Comparison of ENCODE assay signal across 8 cellular contexts in genomic region chr11:128726464-128727139, GRCh38. TPM values are rescaled to one million over a fixed set of nuclear protein-coding genes. Genes with fewer than 3 reads are reported as not detected.
A peak's percentile ranks its signal among the peaks of the same experiment; 100 is the strongest.
DNase-seq lines count a peak whose midpoint lies in the region; ATAC-seq, FAIRE-seq and TF ChIP-seq lines count a peak whose summit lies in the region.

No MANE protein-coding gene starts in this region.

- no peak for FAIRE-seq in kidney (lab: Jason Lieb, UNC)

- H2BK20ac ChIP-seq in H9 (ENCODE audit: low read depth, low read length, poor library complexity, severe bottlenecking) = no peak overlapping the region

- peaks cover 33% of the 10 kb centered on the region for H3K4me1 ChIP-seq in Karpas-422 (ENCODE audit: low read length)
- peaks cover 9% of the 10 kb centered on the region; the same call in 1 of the 2 replicates for H3K4me1 ChIP-seq in H9 (ENCODE audit: insufficient read depth, low read length)
- peaks cover 10 to 27% of the 10 kb centered on the region in 2 donors for H3K4me1 ChIP-seq in kidney (ENCODE audit: control insufficient read depth in 1 of 2, insufficient read depth in 1 of 2, low read depth in 1 of 2, low read length in 2 of 2)

- H3K36me3 ChIP-seq in Karpas-422 (ENCODE audit: insufficient read depth, low read length) (no peaks in the 10 kb centered on the region), kidney (ENCODE audit: control insufficient read depth in 1 of 2, insufficient read depth in 2 of 2, low read length in 2 of 2) (no peaks in the 10 kb centered on the region)

- no peaks in the 10 kb centered on the region for H3K23me2 ChIP-seq in H9 (ENCODE audit: insufficient read length, low read depth, low read length, poor library complexity, severe bottlenecking)

- H3K27ac ChIP-seq in Karpas-422 (ENCODE audit: low read length) (peak overlapping the region; percentile 63; the same call in 1 of the 2 replicates), H9 (ENCODE audit: insufficient read length, low read depth, low read length) (no peak overlapping the region), kidney (ENCODE audit: low read depth in 2 of 2, low read length in 2 of 2) (no peak overlapping the region)

- H3K79me2 ChIP-seq in Karpas-422 (ENCODE audit: low read length) = no peaks in the 10 kb centered on the region
- H3K79me2 ChIP-seq in H9 (ENCODE audit: insufficient read depth, low read length) = no peaks in the 10 kb centered on the region

- TF ChIP-seq CTCF in H9 (conservative IDR thresholded peaks at IDR 0.05) = no peak
- no peak for TF ChIP-seq CTCF in kidney (IDR thresholded peaks at IDR 0.05; ENCODE audit: borderline replicate concordance, extremely low read depth, insufficient read depth)

- peak overlapping the region; percentile 64 for H3K4me3 Mint-ChIP-seq in stimulated activated effector memory CD8-positive, alpha-beta T cell treated with anti-CD3 and anti-CD28 coated beads, Interleukin-12 subunit alpha, Interleukin-12 subunit beta, amount 100 ng/mL, for 72 hours
- no peak overlapping the region for H3K4me3 Mint-ChIP-seq in H9

- H3K9ac ChIP-seq in Karpas-422 (ENCODE audit: low read length) (peak overlapping the region; percentile 37), H9 (ENCODE audit: extremely low read depth, insufficient read length, low read length) (no peak overlapping the region), kidney (ENCODE audit: low read length in 2 of 2) (no peak overlapping the region)

- H3K4me3 ChIP-seq in Karpas-422 (ENCODE audit: low read length) = no peak overlapping the region
- H3K4me3 ChIP-seq in kidney (ENCODE audit: low read length in 2 of 2) = no peak overlapping the region

- H4K20me1 ChIP-seq in Karpas-422 (ENCODE audit: insufficient read depth, low read depth, low read length) = no peaks in the 10 kb centered on the region
- H4K20me1 ChIP-seq in H9 (ENCODE audit: control insufficient read depth, insufficient read depth, insufficient read length) = no peaks in the 10 kb centered on the region

- no peaks in the 10 kb centered on the region for H3K9me3 Mint-ChIP-seq in activated naive CD4-positive, alpha-beta T cell treated with anti-CD3 and anti-CD28 coated beads, Interleukin-2, amount 50 U/mL, for 72 hours
- no peaks in the 10 kb centered on the region for H3K9me3 Mint-ChIP-seq in stimulated activated effector memory CD8-positive, alpha-beta T cell treated with anti-CD3 and anti-CD28 coated beads, Interleukin-12 subunit alpha, Interleukin-12 subunit beta, amount 100 ng/mL, for 72 hours
- no peaks in the 10 kb centered on the region for H3K9me3 Mint-ChIP-seq in H9

- peak overlapping the region; percentile 62 to 81 for H3K27ac Mint-ChIP-seq in activated naive CD4-positive, alpha-beta T cell treated with anti-CD3 and anti-CD28 coated beads, Interleukin-2, amount 50 U/mL, for 72 hours
- H3K27ac Mint-ChIP-seq in stimulated activated effector memory CD8-positive, alpha-beta T cell treated with anti-CD3 and anti-CD28 coated beads, Interleukin-12 subunit alpha, Interleukin-12 subunit beta, amount 100 ng/mL, for 72 hours = peak overlapping the region; percentile 85
- H3K27ac Mint-ChIP-seq in H9 = no peak overlapping the region

- H2BK15ac ChIP-seq in H9 (ENCODE audit: low read depth, low read length) = no peak overlapping the region

- H2BK12ac ChIP-seq in H9 (ENCODE audit: insufficient read length, low read depth, low read length) = no peak overlapping the region

- H2BK5ac ChIP-seq in H9 (ENCODE audit: insufficient read length, low read length) = no peak overlapping the region

- peaks cover 97% of the 10 kb centered on the region for H3K4me1 Mint-ChIP-seq in stimulated activated effector memory CD8-positive, alpha-beta T cell treated with anti-CD3 and anti-CD28 coated beads, Interleukin-12 subunit alpha, Interleukin-12 subunit beta, amount 100 ng/mL, for 72 hours
- H3K4me1 Mint-ChIP-seq in H9 = peaks cover 40 to 44% of the 10 kb centered on the region in 2 experiments

- peak; percentile 41 for ATAC-seq in GM21526 (IDR thresholded peaks at IDR 0.05; ENCODE audit: low FRiP score, unreplicated experiment)
- peak in 1 of 2 donors; percentile 15 for ATAC-seq in activated naive CD4-positive, alpha-beta T cell treated with anti-CD3 and anti-CD28 coated beads, Interleukin-2, amount 50 U/mL, for 72 hours
- peak; percentile 27 for ATAC-seq in stimulated activated effector memory CD8-positive, alpha-beta T cell treated with anti-CD3 and anti-CD28 coated beads, Interleukin-12 subunit alpha, Interleukin-12 subunit beta, amount 100 ng/mL, for 72 hours

- H4K8ac ChIP-seq in H9 (replicated peaks; ENCODE audit: insufficient read length, low read depth, low read length) = no peak overlapping the region

- H3K56ac ChIP-seq in H9 (ENCODE audit: insufficient read length, low read depth, low read length) = no peak overlapping the region

- no peaks in the 10 kb centered on the region for H3K9me2 ChIP-seq in Karpas-422 (replicated peaks; ENCODE audit: insufficient read depth, low read length)

- intact Hi-C loops in kidney (cut with DNase I) = no loop called here

- peak overlapping the region; percentile 56 for H3K4me2 ChIP-seq in Karpas-422 (ENCODE audit: low read depth, low read length, poor library complexity, severe bottlenecking)
- no peak overlapping the region for H3K4me2 ChIP-seq in H9 (ENCODE audit: insufficient read depth, insufficient read length, low read length)

- H3K4ac ChIP-seq in H9 (ENCODE audit: low read depth, low read length) = no peak overlapping the region

- H2AFZ ChIP-seq in Karpas-422 (ENCODE audit: low read length) (no peak overlapping the region; the same call in 1 of the 2 replicates), H9 (ENCODE audit: low read length) (no peak overlapping the region)

- H3K14ac ChIP-seq in H9 (ENCODE audit: insufficient read depth, low read length) = no peak overlapping the region

- WGBS in H9 (ENCODE audit: extremely low coverage, insufficient read length, low lambda C conversion rate) = no CpG with 5 or more reads among the region's 8 CpGs

- H3K27me3 ChIP-seq in Karpas-422 (ENCODE audit: low read length) (no peaks in the 10 kb centered on the region), H9 (ENCODE audit: insufficient read depth, low read length) (no peaks in the 10 kb centered on the region)

- H3K36me3 Mint-ChIP-seq in activated naive CD4-positive, alpha-beta T cell treated with anti-CD3 and anti-CD28 coated beads, Interleukin-2, amount 50 U/mL, for 72 hours = peaks cover 0 to 26% of the 10 kb centered on the region in 2 donors
- H3K36me3 Mint-ChIP-seq in stimulated activated effector memory CD8-positive, alpha-beta T cell treated with anti-CD3 and anti-CD28 coated beads, Interleukin-12 subunit alpha, Interleukin-12 subunit beta, amount 100 ng/mL, for 72 hours = peaks cover 58% of the 10 kb centered on the region
- no peaks in the 10 kb centered on the region for H3K36me3 Mint-ChIP-seq in H9 (ENCODE audit: insufficient read depth in 1 of 3, low read depth in 3 of 3)

- H3K23ac ChIP-seq in H9 (ENCODE audit: insufficient read length, low read depth, low read length) = no peak overlapping the region

- H4K5ac ChIP-seq in H9 (ENCODE audit: insufficient read length, low read depth, low read length) = no peak overlapping the region

- no peaks in the 10 kb centered on the region for H3K79me1 ChIP-seq in H9 (ENCODE audit: insufficient read depth, low read depth, low read length, poor library complexity, severe bottlenecking)

- H2AK5ac ChIP-seq in H9 (ENCODE audit: insufficient read length, low read length) = no peak overlapping the region

- no peak overlapping the region for H3T11ph ChIP-seq in H9 (ENCODE audit: low read length)

- no peak overlapping the region for H2BK120ac ChIP-seq in H9 (ENCODE audit: low read depth, low read length, poor library complexity, severe bottlenecking)

- no peaks in the 10 kb centered on the region for H3K9me3 ChIP-seq in Karpas-422 (ENCODE audit: low read length)
- H3K9me3 ChIP-seq in H9 (ENCODE audit: control insufficient read depth, low read depth, low read length) = no peaks in the 10 kb centered on the region
- H3K9me3 ChIP-seq in kidney (ENCODE audit: control insufficient read depth in 1 of 2, low read length in 2 of 2) = no peaks in the 10 kb centered on the region

- DNase-seq in GF-D8 (lab: John Stamatoyannopoulos, UW) (peak; percentile 99), Karpas-422 (peak; percentile 78), H9 (no peak), epidermal melanocyte (ENCODE audit: insufficient read length, low spot score) (no peak), kidney (no peak)
- no peak for DNase-seq in activated naive CD4-positive, alpha-beta T cell treated with anti-CD3 and anti-CD28 coated beads, Interleukin-2, amount 50 U/mL, for 72 hours (ENCODE audit: low spot score in 2 of 2)
- DNase-seq in stimulated activated effector memory CD8-positive, alpha-beta T cell treated with anti-CD3 and anti-CD28 coated beads, Interleukin-12 subunit alpha, Interleukin-12 subunit beta, amount 100 ng/mL, for 72 hours (ENCODE audit: low spot score in 2 of 2) = no peak

- peaks cover 31% of the 10 kb centered on the region for H3K27me3 Mint-ChIP-seq in H9 (ENCODE audit: low read depth)

- no peak overlapping the region for H3K18ac ChIP-seq in H9 (ENCODE audit: insufficient read length, low read depth, low read length)

- H4K91ac ChIP-seq in H9 (ENCODE audit: insufficient read length, low read depth, low read length) = no peak overlapping the region

RNA-seq across cellular contexts. Expression of gene FLI1, which starts 32.7 kb away (rescaled TPM):
- total RNA-seq in Karpas-422 (2014; rRNA removed; shearing (Covaris generic); ENCODE audit: low replicate concordance) = 2.6 and 9.4 TPM in 2 replicates
- total RNA-seq in activated naive CD4-positive, alpha-beta T cell treated with anti-CD3 and anti-CD28 coated beads, Interleukin-2, amount 50 U/mL, for 72 hours = 10 to 100 TPM; 44.4 to 69.4 TPM
- 0.24 and 0.66 TPM in 2 replicates for total RNA-seq in H9 (2021)
- total RNA-seq in kidney = 28.2 TPM
- polyA plus RNA-seq in kidney (ENCODE audit: insufficient read depth, low read depth, low replicate concordance) = 5.7 TPM

Comparison
In these comparisons a context has a peak if more than half of its experiments do, and no peak if none do; other contexts are left out.
1. DNase-seq: peak in GF-D8 (single experiment) and Karpas-422 (single experiment); none in activated naive CD4-positive, alpha-beta T cell treated with anti-CD3 and anti-CD28 coated beads, Interleukin-2, amount 50 U/mL, for 72 hours (0 of 2), stimulated activated effector memory CD8-positive, alpha-beta T cell treated with anti-CD3 and anti-CD28 coated beads, Interleukin-12 subunit alpha, Interleukin-12 subunit beta, amount 100 ng/mL, for 72 hours (0 of 2), H9 (single experiment), epidermal melanocyte (single experiment) and kidney (single experiment).
2. H3K27ac Mint-ChIP-seq: peak in activated naive CD4-positive, alpha-beta T cell treated with anti-CD3 and anti-CD28 coated beads, Interleukin-2, amount 50 U/mL, for 72 hours (2 of 2) and stimulated activated effector memory CD8-positive, alpha-beta T cell treated with anti-CD3 and anti-CD28 coated beads, Interleukin-12 subunit alpha, Interleukin-12 subunit beta, amount 100 ng/mL, for 72 hours (single experiment); none in H9 (0 of 3).